In the genomic region with DNA sequence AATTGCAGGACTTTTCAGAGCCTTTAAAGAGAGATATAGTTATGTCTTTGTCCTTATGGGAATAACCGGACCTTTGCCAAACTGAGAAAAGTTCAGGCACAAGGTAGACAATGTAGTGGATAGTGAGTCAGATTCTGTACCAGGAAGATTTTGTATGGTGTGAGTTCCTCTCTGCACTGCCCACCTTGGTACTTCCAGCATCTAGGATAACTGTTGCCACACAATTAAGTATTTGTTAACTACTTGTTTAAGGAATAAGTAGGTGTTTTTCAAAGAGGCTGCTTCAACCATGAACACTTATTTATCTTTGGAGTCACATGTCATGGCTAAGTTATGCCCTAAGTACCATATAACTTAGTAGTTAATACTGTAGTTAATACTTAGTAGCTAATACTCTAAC, we compare ENCODE assay signal across 11 cellular contexts.
"Had no signal": no experiment of that assay in that cellular context is flagged by ENCODE, and none has a peak within 500 bp of the region (broad histone marks: within the 10 kb centered on the region; RNA-seq: fewer than 3 reads in every experiment).

No MANE protein-coding gene starts in this region.

- H3K9ac ChIP-seq: KMS-11 had no signal

- H3K4me2 ChIP-seq: KMS-11 had no signal

- H3K36me3 Mint-ChIP-seq: IgD-negative memory B cell had no signal

- FAIRE-seq: H54, HepG2 had no signal

- H3K27ac ChIP-seq: HL-60, KMS-11 had no signal

- H3K4me1 Mint-ChIP-seq: IgD-negative memory B cell had no signal

- H3K4me3 Mint-ChIP-seq: H9, HFFc6, IgD-negative memory B cell had no signal

- H3K9me3 Mint-ChIP-seq: H9, HFFc6 had no signal

- H3K27ac Mint-ChIP-seq: HFFc6, IgD-negative memory B cell had no signal

- DNase-seq: GOT3, H9, HCEC 1CT, HFFc6, Karpas-422, KBM-7 had no signal
